15 cellular contexts compared by ENCODE assay signal in the genomic region with DNA sequence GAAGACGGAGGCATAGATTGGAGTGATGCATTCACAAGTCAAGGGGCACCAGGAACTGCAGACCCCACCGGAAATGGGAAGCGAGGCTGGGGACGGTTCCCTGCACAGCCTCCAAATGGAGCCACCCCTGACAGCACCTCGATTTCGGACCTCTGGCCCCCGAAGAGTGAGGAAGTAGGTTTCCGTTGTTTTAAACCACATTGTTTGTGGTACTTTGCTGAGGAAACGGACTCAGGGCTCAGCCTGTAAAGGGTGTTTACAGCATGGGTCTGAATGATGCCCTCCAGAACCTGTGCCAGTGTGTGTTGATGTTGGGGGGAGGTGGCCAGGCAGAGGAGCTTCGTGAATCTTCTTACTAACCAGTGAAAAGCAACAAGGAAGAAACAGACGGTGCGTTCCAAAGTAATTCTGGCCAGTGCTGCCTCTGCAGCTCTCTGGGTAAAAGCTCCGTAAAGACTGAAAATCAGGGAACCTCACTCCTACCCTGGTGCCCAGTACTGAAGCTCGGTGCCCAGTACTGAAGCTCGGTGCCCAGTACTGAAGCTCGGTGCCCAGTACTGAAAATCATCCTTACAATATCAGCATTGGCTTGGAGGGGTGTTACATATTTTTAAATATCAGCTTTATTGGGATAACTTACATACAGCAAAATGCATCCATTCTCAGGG.
A peak's percentile ranks its signal among the peaks of the same experiment; 100 is the strongest.
DNase-seq lines count a peak whose midpoint lies in the region; ATAC-seq and TF ChIP-seq lines count a peak whose summit lies in the region.
"Had no signal": no experiment of that assay in that cellular context is flagged by ENCODE, and none has a peak within 500 bp of the region (broad histone marks: within the 10 kb centered on the region; RNA-seq: fewer than 3 reads in every experiment).

No MANE protein-coding gene starts in this region.

- no peaks in the 10 kb centered on the region for H3K27me3 Mint-ChIP-seq in activated naive CD8-positive, alpha-beta T cell treated with anti-CD3 and anti-CD28 coated beads, Interleukin-2, amount 50 U/mL, for 24 hours

- H3K9me3 Mint-ChIP-seq in activated naive CD8-positive, alpha-beta T cell treated with anti-CD3 and anti-CD28 coated beads, Interleukin-2, amount 50 U/mL, for 24 hours = peaks cover 9% of the 10 kb centered on the region
- H3K9me3 Mint-ChIP-seq in stimulated activated effector memory CD8-positive, alpha-beta T cell treated with anti-CD3 and anti-CD28 coated beads, Interleukin-12 subunit alpha, Interleukin-12 subunit beta, amount 100 ng/mL, for 72 hours = peaks cover 3% of the 10 kb centered on the region

- H3K36me3 Mint-ChIP-seq in activated naive CD8-positive, alpha-beta T cell treated with anti-CD3 and anti-CD28 coated beads, Interleukin-2, amount 50 U/mL, for 24 hours (ENCODE audit: low read depth) = no peaks in the 10 kb centered on the region
- peaks cover 15% of the 10 kb centered on the region for H3K36me3 Mint-ChIP-seq in stimulated activated effector memory CD8-positive, alpha-beta T cell treated with anti-CD3 and anti-CD28 coated beads, Interleukin-12 subunit alpha, Interleukin-12 subunit beta, amount 100 ng/mL, for 72 hours

- no peaks in the 10 kb centered on the region for H3K27me3 ChIP-seq in HL-60 (ENCODE audit: insufficient read depth, poor library complexity, severe bottlenecking)

- H3K27ac ChIP-seq in HL-60 (replicated peaks) = peak overlapping the region; percentile 82

- peak overlapping the region; percentile 65 for H3K4me3 Mint-ChIP-seq in activated naive CD8-positive, alpha-beta T cell treated with anti-CD3 and anti-CD28 coated beads, Interleukin-2, amount 50 U/mL, for 24 hours
- H3K4me3 Mint-ChIP-seq in stimulated activated effector memory CD8-positive, alpha-beta T cell treated with anti-CD3 and anti-CD28 coated beads, Interleukin-12 subunit alpha, Interleukin-12 subunit beta, amount 100 ng/mL, for 72 hours = peak overlapping the region; percentile 85

- TF ChIP-seq CTCF in HL-60 (IDR thresholded peaks at IDR 0.05; ENCODE audit: insufficient read depth, low read length) = no peak

- H3K4me3 ChIP-seq in HL-60 (replicated peaks; ENCODE audit: insufficient read depth, low read length) = no peak overlapping the region

- peak; percentile 15 for DNase-seq in SIG-M5 treated with dmso at 0.1 percent for 504 hours (lab: John Stamatoyannopoulos, UW; ENCODE audit: unreplicated experiment)
- DNase-seq in SIG-M5 (lab: John Stamatoyannopoulos, UW) = no peak
- DNase-seq in HL-60 (ENCODE audit: low read depth in 1 of 2, low spot score in 1 of 2) = peak in 1 of 2 experiments; percentile 35
- DNase-seq in activated naive CD8-positive, alpha-beta T cell treated with anti-CD3 and anti-CD28 coated beads, Interleukin-2, amount 50 U/mL, for 24 hours = no peak
- no peak for DNase-seq in stimulated activated effector memory CD8-positive, alpha-beta T cell treated with anti-CD3 and anti-CD28 coated beads, Interleukin-12 subunit alpha, Interleukin-12 subunit beta, amount 100 ng/mL, for 72 hours (ENCODE audit: low spot score in 2 of 2)
- DNase-seq in anterior cingulate cortex (lab: John Stamatoyannopoulos, UW) = no peak
- no peak for DNase-seq in EL
- DNase-seq: activated effector memory CD4-positive, alpha-beta T cell treated with anti-CD3 and anti-CD28 coated beads, Interleukin-2, amount 50 U/mL, for 16 hours; DMS153; hippocampal formation; NCI-H2081; occipital lobe; stimulated activated CD4-positive, alpha-beta T cell treated with anti-CD3 and anti-CD28 coated beads, Interleukin-12 subunit alpha, Interleukin-12 subunit beta, amount 100 ng/mL, for 4 hours; trophoblast cell had no signal

- H3K4me1 Mint-ChIP-seq in activated naive CD8-positive, alpha-beta T cell treated with anti-CD3 and anti-CD28 coated beads, Interleukin-2, amount 50 U/mL, for 24 hours = peaks cover 69% of the 10 kb centered on the region
- H3K4me1 Mint-ChIP-seq in stimulated activated effector memory CD8-positive, alpha-beta T cell treated with anti-CD3 and anti-CD28 coated beads, Interleukin-12 subunit alpha, Interleukin-12 subunit beta, amount 100 ng/mL, for 72 hours = peaks cover 53% of the 10 kb centered on the region

- H3K27ac Mint-ChIP-seq in activated naive CD8-positive, alpha-beta T cell treated with anti-CD3 and anti-CD28 coated beads, Interleukin-2, amount 50 U/mL, for 24 hours = peak overlapping the region; percentile 87
- H3K27ac Mint-ChIP-seq in stimulated activated effector memory CD8-positive, alpha-beta T cell treated with anti-CD3 and anti-CD28 coated beads, Interleukin-12 subunit alpha, Interleukin-12 subunit beta, amount 100 ng/mL, for 72 hours = peak overlapping the region; percentile 97

- ATAC-seq in activated naive CD8-positive, alpha-beta T cell treated with anti-CD3 and anti-CD28 coated beads, Interleukin-2, amount 50 U/mL, for 24 hours = no peak
- ATAC-seq in stimulated activated effector memory CD8-positive, alpha-beta T cell treated with anti-CD3 and anti-CD28 coated beads, Interleukin-12 subunit alpha, Interleukin-12 subunit beta, amount 100 ng/mL, for 72 hours = no peak
- no peak for ATAC-seq in HG03045 (IDR thresholded peaks at IDR 0.05; ENCODE audit: unreplicated experiment)
